Comparison of ENCODE assay signal across 19 cellular contexts in genomic region chr10:130772056-130772455, GRCh38.
DNase-seq lines count a peak whose midpoint lies in the region; ATAC-seq and TF ChIP-seq lines count a peak whose summit lies in the region.
"Had no signal": no experiment of that assay in that cellular context is flagged by ENCODE, and none has a peak within 500 bp of the region (broad histone marks: within the 10 kb centered on the region; RNA-seq: fewer than 3 reads in every experiment).

No MANE protein-coding gene starts in this region.

- H3K9ac ChIP-seq in neural progenitor cell = no peak overlapping the region

- H3K36me3 Mint-ChIP-seq in neural progenitor cell = peaks cover 3% of the 10 kb centered on the region
- H3K36me3 Mint-ChIP-seq: CD4-positive, alpha-beta memory T cell had no signal

- H3K9me3 ChIP-seq in right cardiac atrium (ENCODE audit: control insufficient read depth, low read length) (no peaks in the 10 kb centered on the region), WERI-Rb-1 (ENCODE audit: severe bottlenecking) (peaks cover 12% of the 10 kb centered on the region), neural progenitor cell (ENCODE audit: low read depth) (no peaks in the 10 kb centered on the region)
- H3K9me3 ChIP-seq: HAP-1 had no signal

- H3K9me3 Mint-ChIP-seq in neural progenitor cell = peaks cover 20% of the 10 kb centered on the region

- TF ChIP-seq CTCF in WERI-Rb-1 (IDR thresholded peaks at IDR 0.05; ENCODE audit: low read depth, low read length) = no peak
- no peak for TF ChIP-seq CTCF in neural progenitor cell (IDR thresholded peaks at IDR 0.05)
- TF ChIP-seq CTCF in foreskin keratinocyte (conservative IDR thresholded peaks at IDR 0.05) = no peak

- peak overlapping the region; percentile 57 for H3K27ac Mint-ChIP-seq in neural progenitor cell
- H3K27ac Mint-ChIP-seq: B cell; CD4-positive, alpha-beta memory T cell; HFFc6 had no signal

- peaks cover 10% of the 10 kb centered on the region for H3K27me3 Mint-ChIP-seq in neural progenitor cell (ENCODE audit: insufficient read depth, low read depth)
- H3K27me3 Mint-ChIP-seq: B cell had no signal

- intact Hi-C loops in cardiac septum (cut with DNase I) = no loop called here
- intact Hi-C loops in right cardiac atrium (cut with DNase I) = no loop called here

- no peaks in the 10 kb centered on the region for H3F3A ChIP-seq in neural progenitor cell (ENCODE audit: low read depth)

- H3K27ac ChIP-seq in right cardiac atrium (ENCODE audit: low read length) (no peak overlapping the region), WERI-Rb-1 (peak overlapping the region; percentile 3; the same call in 1 of the 2 replicates), neural progenitor cell (no peak overlapping the region), foreskin keratinocyte (no peak overlapping the region)
- H3K27ac ChIP-seq: 22Rv1 had no signal

- WGBS in right cardiac atrium = 66% methylated on average over 5 of the region's 5 CpGs

- H3K79me2 ChIP-seq in neural progenitor cell (ENCODE audit: low read depth) = no peaks in the 10 kb centered on the region

- H2AFZ ChIP-seq in neural progenitor cell (replicated peaks) = no peak overlapping the region

- DNase-seq in cardiac septum (ENCODE audit: low spot score) (peak; percentile 15), right cardiac atrium (no peak), WERI-Rb-1 (no peak), neural progenitor cell (ENCODE audit: low spot score) (no peak), foreskin keratinocyte (no peak), T1000 (lab: John Stamatoyannopoulos, UW) (no peak)
- DNase-seq: C1 segment of cervical spinal cord; Calu3; CD4-positive, alpha-beta memory T cell; COR-L47; DMS53; DMS79 treated with DMSO at 0.1 percent for 48 hours; GF-D8; GOT3; HFFc6 had no signal

- H3K27me3 ChIP-seq in right cardiac atrium (ENCODE audit: control insufficient read depth, insufficient read depth) (no peaks in the 10 kb centered on the region), WERI-Rb-1 (ENCODE audit: insufficient read depth, low read depth, severe bottlenecking) (no peaks in the 10 kb centered on the region), neural progenitor cell (no peaks in the 10 kb centered on the region), foreskin keratinocyte (no peaks in the 10 kb centered on the region)

- no peak overlapping the region for H3K4me2 ChIP-seq in neural progenitor cell

- no peaks in the 10 kb centered on the region for H3K4me1 ChIP-seq in right cardiac atrium (ENCODE audit: control insufficient read depth, insufficient read depth, low read length)
- peaks cover 12% of the 10 kb centered on the region for H3K4me1 ChIP-seq in neural progenitor cell
- no peaks in the 10 kb centered on the region for H3K4me1 ChIP-seq in foreskin keratinocyte
- H3K4me1 ChIP-seq: HAP-1 had no signal

- ATAC-seq in right cardiac atrium (no peak), foreskin keratinocyte (no peak), GM19328 (IDR thresholded peaks at IDR 0.05; ENCODE audit: unreplicated experiment) (no peak)

- H3K4me3 ChIP-seq in right cardiac atrium (ENCODE audit: low read length) = no peak overlapping the region
- H3K4me3 ChIP-seq in WERI-Rb-1 (ENCODE audit: low read depth, low read length) = no peak overlapping the region
- H3K4me3 ChIP-seq in neural progenitor cell = no peak overlapping the region
- H3K4me3 ChIP-seq: HAP-1 had no signal

- H3K4me3 Mint-ChIP-seq in neural progenitor cell = no peak overlapping the region
- H3K4me3 Mint-ChIP-seq: B cell; CD4-positive, alpha-beta memory T cell; HFFc6 had no signal

- H3K36me3 ChIP-seq in WERI-Rb-1 = no peaks in the 10 kb centered on the region
- no peaks in the 10 kb centered on the region for H3K36me3 ChIP-seq in neural progenitor cell
- H3K36me3 ChIP-seq: HAP-1 had no signal

- H4K20me1 ChIP-seq in neural progenitor cell (ENCODE audit: low read depth) = no peaks in the 10 kb centered on the region

- H3K4me1 Mint-ChIP-seq in neural progenitor cell = peaks cover 28% of the 10 kb centered on the region
- H3K4me1 Mint-ChIP-seq: B cell; CD4-positive, alpha-beta memory T cell had no signal
